In genomic region chr19:50794074-50794777, GRCh38 we compare ENCODE assay signal across 1 cellular context.
TF ChIP-seq lines count a peak whose summit lies in the region.

No MANE protein-coding gene starts in this region.

TF ChIP-seq in K562, 482 proteins besides CTCF, POLR2A, EP300 and RAD21 (continued from another document):
- TF ChIP-seq PRDM10 (IDR thresholded peaks at IDR 0.05; ENCODE audit: partially characterized antibody): peak; percentile 81
